Comparison of ENCODE assay signal across 19 cellular contexts in the genomic region with DNA sequence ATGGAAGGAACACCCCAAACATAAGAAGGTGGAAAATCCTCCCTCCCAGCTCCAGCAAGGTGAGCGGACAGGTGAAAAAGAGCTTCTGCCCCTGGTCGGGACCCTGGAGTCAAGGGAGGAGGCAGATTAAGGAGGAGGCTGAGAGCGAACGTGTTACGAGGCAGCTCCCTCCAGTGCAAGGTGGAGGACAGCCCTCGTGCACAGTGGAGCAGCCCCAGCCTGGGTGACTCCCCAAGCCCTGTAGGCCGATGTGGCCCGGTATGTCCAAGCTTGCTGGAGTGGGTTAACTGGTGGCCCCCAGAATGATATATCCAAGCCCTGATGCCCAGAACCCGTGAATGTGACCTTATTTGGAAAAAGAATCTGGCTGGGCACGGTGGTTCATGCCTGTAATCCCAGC. TPM values are rescaled to one million over a fixed set of nuclear protein-coding genes. Genes with fewer than 3 reads are reported as not detected.
DNase-seq lines count a peak whose midpoint lies in the region; ATAC-seq, FAIRE-seq and TF ChIP-seq lines count a peak whose summit lies in the region.
"Had no signal": no experiment of that assay in that cellular context is flagged by ENCODE, and none has a peak within 500 bp of the region (broad histone marks: within the 10 kb centered on the region; RNA-seq: fewer than 3 reads in every experiment).

No MANE protein-coding gene starts in this region.

- H3K4ac ChIP-seq in IMR-90 (ENCODE audit: low read depth, low read length), result no peak overlapping the region; the same call in 1 of the 2 replicates
- no peak overlapping the region for H3K4ac ChIP-seq in mesenchymal stem cell (ENCODE audit: low read depth in 1 of 2, low read length in 2 of 2)
- H3K4ac ChIP-seq in trophoblast cell (ENCODE audit: low read depth, low read length), result no peak overlapping the region

- peak overlapping the region; percentile 40; the same call in 1 of the 2 replicates for H2BK120ac ChIP-seq in IMR-90 (ENCODE audit: low read depth, low read length)
- H2BK120ac ChIP-seq in mesenchymal stem cell (ENCODE audit: low read depth, low read length), result no peak overlapping the region
- H2BK120ac ChIP-seq in trophoblast cell (ENCODE audit: insufficient read depth, low read length, poor library complexity), result no peak overlapping the region

- H3K56ac ChIP-seq in IMR-90 (ENCODE audit: extremely low read depth, insufficient read depth, low read length), result no peak overlapping the region

- peaks cover 7% of the 10 kb centered on the region for H3K36me3 Mint-ChIP-seq in MCF 10A (ENCODE audit: insufficient read depth, unreplicated experiment)
- H3K36me3 Mint-ChIP-seq: CD4-positive, alpha-beta memory T cell had no signal

- H4K12ac ChIP-seq in trophoblast cell (ENCODE audit: low read depth, low read length), result no peak overlapping the region

- H3K9me3 ChIP-seq in HCT116 (ENCODE audit: control insufficient read depth in 1 of 2, insufficient read depth in 1 of 2, low read depth in 1 of 2, low read length in 2 of 2) (peaks cover 0 to 8% of the 10 kb centered on the region in 2 experiments; a peak in 1 of 4 replicates), IMR-90 (ENCODE audit: control insufficient read depth, insufficient read depth, low read length) (0 out of 2 replicates have a peak, but pooled peaks cover 3% of the 10 kb centered on the region), mesenchymal stem cell (ENCODE audit: control insufficient read depth, low read length) (no peaks in the 10 kb centered on the region), trophoblast cell (ENCODE audit: insufficient read depth, low read depth, low read length) (peaks cover 14% of the 10 kb centered on the region), small intestine (ENCODE audit: control insufficient read depth, low read depth) (no peaks in the 10 kb centered on the region)

- H2BK15ac ChIP-seq in IMR-90 (ENCODE audit: low read depth, low read length), result no peak overlapping the region
- H2BK15ac ChIP-seq in mesenchymal stem cell (ENCODE audit: low read depth, poor library complexity, severe bottlenecking), result no peak overlapping the region

- BruUV-seq in HCT116 (replicated peaks; lab: Mats Ljungman, UMichigan) (no TSS peak), IMR-90 (replicated peaks; lab: Mats Ljungman, UMichigan) (no TSS peak), MCF 10A (replicated peaks; lab: Mats Ljungman, UMichigan) (no TSS peak)

- peak overlapping the region; percentile 33 for H2AK9ac ChIP-seq in IMR-90 (replicated peaks; ENCODE audit: low read depth, low read length, poor library complexity)

- DNase-seq in HCT116 (ENCODE audit: low read depth, low spot score) (no peak), IMR-90 (no peak), mesenchymal stem cell (no peak), trophoblast cell (no peak), NCI-H1092 treated with DMSO at 0.1 percent for 48 hours (lab: John Stamatoyannopoulos, UW) (no peak), NCI-H774 (lab: John Stamatoyannopoulos, UW) (no peak), small intestine (no peak), MCF 10A (ENCODE audit: unreplicated experiment) (no peak)
- DNase-seq: C1 segment of cervical spinal cord; Caco-2; CD4-positive, alpha-beta memory T cell; DMS153; DND-41; GOT3; HCEC 1CT; HFFc6 had no signal

- POLR2A ChIA-PET in HCT116 (lab: Charles Lee) (interaction anchor here (0.9 to 1.1 kb wide), 2 partner anchors 16 to 18 kb away, joined by 3 read pairs; partner anchors contain the start of gene CRISPLD2), IMR-90 (lab: Charles Lee; ENCODE audit: unreplicated experiment) (no interaction called here), MCF 10A (lab: Yijun Ruan, JAX) (no interaction called here)

- H3K4me3 ChIP-seq in HCT116 (replicated peaks in 1 of 2; ENCODE audit: low read depth in 1 of 2, low read length in 2 of 2), result no peak overlapping the region
- H3K4me3 ChIP-seq in IMR-90 (ENCODE audit: insufficient read depth, low read depth, low read length), result no peak overlapping the region
- H3K4me3 ChIP-seq in mesenchymal stem cell (ENCODE audit: insufficient read depth in 1 of 2, low read depth in 1 of 2, low read length in 2 of 2), result no peak overlapping the region
- no peak overlapping the region for H3K4me3 ChIP-seq in trophoblast cell (ENCODE audit: low read depth, low read length)
- H3K4me3 ChIP-seq in small intestine (ENCODE audit: low read depth in 1 of 2, low read length in 2 of 2), result no peak overlapping the region

- RAD21 ChIA-PET in HCT116 (lab: Charles Lee; ENCODE audit: low non-redundant PET in 1 of 2, low total read pairs in 2 of 2, uncharacterized antibody in 2 of 2, unreplicated experiment in 2 of 2), result no interaction called here

- no peak overlapping the region for H4K5ac ChIP-seq in IMR-90 (ENCODE audit: low read depth, low read length)

- no peak overlapping the region for H3K9ac ChIP-seq in HCT116 (ENCODE audit: low read length)
- H3K9ac ChIP-seq in IMR-90 (ENCODE audit: low read depth, low read length), result no peak overlapping the region
- no peak overlapping the region for H3K9ac ChIP-seq in mesenchymal stem cell (ENCODE audit: low read length)
- H3K9ac ChIP-seq in trophoblast cell (ENCODE audit: low read length), result no peak overlapping the region

- H3K27me3 ChIP-seq in HCT116 (ENCODE audit: insufficient read depth, low read length) (no peaks in the 10 kb centered on the region), IMR-90 (ENCODE audit: control insufficient read depth, insufficient read depth, low read length) (no peaks in the 10 kb centered on the region), mesenchymal stem cell (ENCODE audit: control insufficient read depth in 1 of 2, insufficient read depth in 1 of 2, low read length in 2 of 2) (no peaks in the 10 kb centered on the region), trophoblast cell (ENCODE audit: insufficient read depth, low read length) (no peaks in the 10 kb centered on the region), small intestine (ENCODE audit: control insufficient read depth in 2 of 2, insufficient read depth in 2 of 2, low read length in 2 of 2) (no peaks in the 10 kb centered on the region)

- no peak for TF ChIP-seq CTCF in HCT116 (IDR thresholded peaks at IDR 0.05 in 2 of 3, conservative IDR thresholded peaks at IDR 0.05 in 1 of 3; ENCODE audit: borderline replicate concordance in 1 of 3, insufficient read depth in 1 of 3, low read depth in 2 of 3, low read length in 2 of 3)
- TF ChIP-seq CTCF in IMR-90 (conservative IDR thresholded peaks at IDR 0.05; ENCODE audit: low read depth, low read length), result no peak
- no peak for TF ChIP-seq CTCF in MCF 10A (IDR thresholded peaks at IDR 0.05; ENCODE audit: unreplicated experiment)

- TF ChIP-seq RAD21 in HCT116 (IDR thresholded peaks at IDR 0.05; ENCODE audit: low read depth), result no peak
- no peak for TF ChIP-seq RAD21 in IMR-90 (IDR thresholded peaks at IDR 0.05; ENCODE audit: low read length)

- no peak overlapping the region for H2BK12ac ChIP-seq in mesenchymal stem cell (ENCODE audit: low read length in 2 of 2)
- peak overlapping the region; percentile 23 for H2BK12ac ChIP-seq in trophoblast cell (ENCODE audit: low read length)

- TF ChIP-seq POLR2A in HCT116 (IDR thresholded peaks at IDR 0.05; ENCODE audit: borderline replicate concordance, extremely low read depth, insufficient read depth, insufficient read length) (no peak), IMR-90 (IDR thresholded peaks at IDR 0.05; ENCODE audit: low read depth, low read length) (no peak)

- H3K79me1 ChIP-seq in IMR-90 (ENCODE audit: low read depth in 1 of 2, low read length in 2 of 2), result 0 out of 4 replicates have a peak, but pooled peaks cover 0 to 8% of the 10 kb centered on the region in 2 experiments
- H3K79me1 ChIP-seq in mesenchymal stem cell (replicated peaks; ENCODE audit: low read length, poor library complexity, severe bottlenecking), result no peaks in the 10 kb centered on the region
- H3K79me1 ChIP-seq in trophoblast cell (ENCODE audit: low read length), result peaks cover 12% of the 10 kb centered on the region

- H2AK5ac ChIP-seq in IMR-90 (ENCODE audit: low read depth, low read length) (peak overlapping the region; percentile 43), mesenchymal stem cell (ENCODE audit: low read length, severe bottlenecking) (peak overlapping the region; percentile 27), trophoblast cell (ENCODE audit: low read length) (peak overlapping the region; percentile 49)

- no peaks in the 10 kb centered on the region for H3K36me3 ChIP-seq in HCT116 (ENCODE audit: control insufficient read depth in 1 of 2, insufficient read depth in 2 of 2, low read length in 2 of 2)
- no peaks in the 10 kb centered on the region for H3K36me3 ChIP-seq in IMR-90 (ENCODE audit: control insufficient read depth, insufficient read depth, low read length)
- H3K36me3 ChIP-seq in mesenchymal stem cell (ENCODE audit: control insufficient read depth in 1 of 2, insufficient read depth in 2 of 2, low read depth in 1 of 2, low read length in 2 of 2), result no peaks in the 10 kb centered on the region
- H3K36me3 ChIP-seq in trophoblast cell (ENCODE audit: control insufficient read depth in 1 of 2, insufficient read depth in 2 of 2, low read length in 2 of 2), result no peaks in the 10 kb centered on the region
- H3K36me3 ChIP-seq in small intestine (ENCODE audit: control insufficient read depth in 2 of 2, insufficient read depth in 2 of 2, low read length in 2 of 2), result no peaks in the 10 kb centered on the region

- in situ Hi-C loops in IMR-90 (cut with MboI; ENCODE audit: low sequenced_read_pairs), result no loop called here

- H3K23ac ChIP-seq in IMR-90 (ENCODE audit: low read depth, low read length) (no peak overlapping the region), mesenchymal stem cell (ENCODE audit: low read length in 2 of 2) (no peak overlapping the region), trophoblast cell (ENCODE audit: low read length) (no peak overlapping the region)

- no peak for FAIRE-seq in small intestine (lab: Jason Lieb, UNC)
- FAIRE-seq: G401.6, GM12892, H54 had no signal

- H3K9me3 Mint-ChIP-seq in MCF 10A (ENCODE audit: unreplicated experiment), result peaks cover 9% of the 10 kb centered on the region
- H3K9me3 Mint-ChIP-seq: HFFc6 had no signal

- no peaks in the 10 kb centered on the region for H4K20me1 ChIP-seq in HCT116 (ENCODE audit: insufficient read depth)
- H4K20me1 ChIP-seq in IMR-90 (ENCODE audit: insufficient read depth, low read length), result 0 out of 2 replicates have a peak, but pooled peaks cover 4% of the 10 kb centered on the region

- H3K79me2 ChIP-seq in HCT116 (ENCODE audit: insufficient read depth, low read length) (no peaks in the 10 kb centered on the region), trophoblast cell (ENCODE audit: control insufficient read depth, insufficient read depth, low read length, poor library complexity) (no peaks in the 10 kb centered on the region)

- no peaks in the 10 kb centered on the region for H3K27me3 Mint-ChIP-seq in MCF 10A (ENCODE audit: insufficient read depth, unreplicated experiment)

- H3K27ac ChIP-seq in HCT116 (ENCODE audit: low read depth, low read length) (no peak overlapping the region), IMR-90 (ENCODE audit: insufficient read depth, low read length) (no peak overlapping the region), mesenchymal stem cell (ENCODE audit: low read length, poor library complexity, severe bottlenecking) (no peak overlapping the region), trophoblast cell (ENCODE audit: low read depth, low read length) (no peak overlapping the region), small intestine (ENCODE audit: low read depth in 1 of 2, low read length in 1 of 2) (no peak overlapping the region)

- H3K9me2 ChIP-seq in HCT116 (ENCODE audit: insufficient read depth), result no peaks in the 10 kb centered on the region

- H4K91ac ChIP-seq in IMR-90 (ENCODE audit: insufficient read depth, low read depth, low read length) (no peak overlapping the region), mesenchymal stem cell (ENCODE audit: low read length) (no peak overlapping the region), trophoblast cell (ENCODE audit: low read depth, low read length) (no peak overlapping the region)

- H3K27ac Mint-ChIP-seq in MCF 10A (ENCODE audit: low read depth, unreplicated experiment), result no peak overlapping the region
- H3K27ac Mint-ChIP-seq: CD4-positive, alpha-beta memory T cell; HFFc6 had no signal

- H3K9me1 ChIP-seq in IMR-90 (ENCODE audit: insufficient read depth, low read length), result peaks cover 12% of the 10 kb centered on the region

- H3K14ac ChIP-seq in IMR-90 (replicated peaks; ENCODE audit: low read depth, low read length) (no peak overlapping the region; the same call in 1 of the 2 replicates), mesenchymal stem cell (ENCODE audit: low read length in 2 of 2) (no peak overlapping the region), trophoblast cell (ENCODE audit: low read length) (no peak overlapping the region)

- H2BK5ac ChIP-seq in IMR-90 (ENCODE audit: low read depth, low read length, poor library complexity, severe bottlenecking) (peak overlapping the region; percentile 51), mesenchymal stem cell (ENCODE audit: low read depth, low read length, poor library complexity, severe bottlenecking) (no peak overlapping the region), trophoblast cell (ENCODE audit: low read depth, low read length, poor library complexity) (no peak overlapping the region)

- CTCF ChIA-PET in HCT116 (lab: Charles Lee), result no interaction called here
- CTCF ChIA-PET in IMR-90 (lab: Yijun Ruan, JAX), result no interaction called here
- CTCF ChIA-PET in MCF 10A (lab: Yijun Ruan, JAX), result interaction anchor here (0.5 kb wide), 1 partner anchor 328 kb away, joined by 5 read pairs; no protein-coding TSS in a partner anchor

- WGBS in IMR-90 (ENCODE audit: extremely low coverage in 2 of 2, insufficient read length in 1 of 2), 2 experiments, result 100% methylated on average over 5 of the region's 10 CpGs; no CpG with 5 or more reads in 1 of the 2 experiments
- 97% methylated on average over 10 of the region's 10 CpGs for WGBS in mesenchymal stem cell
- WGBS in trophoblast cell (ENCODE audit: extremely low coverage, insufficient coverage, insufficient read length), result no CpG with 5 or more reads among the region's 10 CpGs
- WGBS in small intestine, 3 donors, result 89 to 94% (median 93%) methylated on average over 10 of the region's 10 CpGs

- H2AFZ ChIP-seq in HCT116 (ENCODE audit: low read depth, low read length, poor library complexity, severe bottlenecking) (no peak overlapping the region), IMR-90 (replicated peaks; ENCODE audit: low read length, poor library complexity) (peak overlapping the region; percentile 33), mesenchymal stem cell (ENCODE audit: low read depth, low read length) (no peak overlapping the region), trophoblast cell (ENCODE audit: insufficient read depth, low read length, poor library complexity) (no peak overlapping the region)

- intact Hi-C loops in HCT116 (cut with micrococcal nuclease), result no loop called here
- intact Hi-C loops in IMR-90 (cut with micrococcal nuclease), result no loop called here
- intact Hi-C loops in MCF 10A (cut with micrococcal nuclease), result no loop called here

- H4K8ac ChIP-seq in IMR-90 (ENCODE audit: low read depth in 2 of 2, low read length in 2 of 2), result peak overlapping the region in 1 of 2 experiments; percentile 31; a peak in 1 of 4 replicates
- H4K8ac ChIP-seq in mesenchymal stem cell (ENCODE audit: low read length), result no peak overlapping the region
- H4K8ac ChIP-seq in trophoblast cell (ENCODE audit: low read depth, low read length), result no peak overlapping the region

- H3K4me1 Mint-ChIP-seq in MCF 10A (ENCODE audit: insufficient read depth, unreplicated experiment), result no peaks in the 10 kb centered on the region

- no peak overlapping the region for H3K18ac ChIP-seq in IMR-90 (ENCODE audit: low read depth, low read length)
- H3K18ac ChIP-seq in mesenchymal stem cell (ENCODE audit: low read depth in 1 of 2, low read length in 2 of 2), result no peak overlapping the region
- H3K18ac ChIP-seq in trophoblast cell (ENCODE audit: low read length), result peak overlapping the region; percentile 21

- peak overlapping the region; percentile 48 for H3K4me2 ChIP-seq in HCT116 (ENCODE audit: low read length)
- no peak overlapping the region for H3K4me2 ChIP-seq in IMR-90 (ENCODE audit: low read depth, low read length)
- H3K4me2 ChIP-seq in mesenchymal stem cell (ENCODE audit: low read length, poor library complexity, severe bottlenecking), result no peak overlapping the region
- no peak overlapping the region for H3K4me2 ChIP-seq in trophoblast cell (ENCODE audit: low read length)

- peaks cover 12 to 38% of the 10 kb centered on the region in 2 experiments for H3K4me1 ChIP-seq in HCT116 (ENCODE audit: control insufficient read depth in 1 of 2, insufficient read depth in 2 of 2, low read length in 2 of 2)
- peaks cover 8% of the 10 kb centered on the region for H3K4me1 ChIP-seq in IMR-90 (ENCODE audit: control insufficient read depth, insufficient read depth, low read length)
- peaks cover 10% of the 10 kb centered on the region for H3K4me1 ChIP-seq in mesenchymal stem cell (ENCODE audit: control insufficient read depth, insufficient read depth, low read depth, low read length)
- H3K4me1 ChIP-seq in trophoblast cell (ENCODE audit: control insufficient read depth in 1 of 2, insufficient read depth in 2 of 2, low read length in 2 of 2), result peaks cover 12 to 13% of the 10 kb centered on the region in 2 experiments
- no peaks in the 10 kb centered on the region for H3K4me1 ChIP-seq in small intestine (ENCODE audit: control insufficient read depth in 2 of 2, insufficient read depth in 1 of 2, low read depth in 1 of 2, low read length in 1 of 2)
- H3K4me1 ChIP-seq: Caco-2 had no signal

- dilution Hi-C loops in IMR-90 (cut with HindIII; ENCODE audit: low sequenced_read_pairs, unreplicated experiment), result no loop called here

- no peak overlapping the region for H3K4me3 Mint-ChIP-seq in MCF 10A (ENCODE audit: unreplicated experiment)
- H3K4me3 Mint-ChIP-seq: CD4-positive, alpha-beta memory T cell; HFFc6 had no signal

- peak; percentile 16; the same call in 1 of the 2 replicates for ATAC-seq in HCT116
- no peak for ATAC-seq in IMR-90 (ENCODE audit: low read depth)

- H2BK20ac ChIP-seq in IMR-90 (ENCODE audit: low read depth, low read length), result peak overlapping the region; percentile 20; the same call in 1 of the 2 replicates

RNA-seq across cellular contexts. Expression of gene CRISPLD2, which starts 15.5 kb away (rescaled TPM):
- total RNA-seq in HCT116 (2021; ENCODE audit: unreplicated experiment) (4.6 TPM), IMR-90 (2012; rRNA removed) (35.0 and 37.5 TPM in 2 replicates), MCF 10A (2022) (0.28 TPM in 1 of 2 replicates, not detected in the other)
- 1.7 and 1.9 TPM in 2 replicates for polyA plus RNA-seq in HCT116 (2012)
- polyA plus RNA-seq in IMR-90 (2012; rRNA removed) (21.3 and 23.1 TPM in 2 replicates), small intestine (10 to 100 TPM in 1 of 3 donors, 1 to 10 TPM in 1, under 1 TPM in 1; 0.89 to 31.4 (median 4.6) TPM)
- polyA plus RNA-seq in IMR-90 (2012; cell fraction: cytosol; rRNA removed), result 17.6 and 30.1 TPM in 2 replicates
- polyA plus RNA-seq in IMR-90 (2012; cell fraction: nucleus; rRNA removed; ENCODE audit: low replicate concordance), result 26.7 and 30.7 TPM in 2 replicates
- polyA plus RNA-seq in mesenchymal stem cell (2013, experiment 1 of 2), result 92.2 TPM
- polyA plus RNA-seq in mesenchymal stem cell (2013, experiment 2 of 2), result 91.8 TPM
- polyA plus RNA-seq in trophoblast cell (2013), result 121 and 124 TPM in 2 replicates
